ENCODE assay signal across 2 cellular contexts in the genomic region with DNA sequence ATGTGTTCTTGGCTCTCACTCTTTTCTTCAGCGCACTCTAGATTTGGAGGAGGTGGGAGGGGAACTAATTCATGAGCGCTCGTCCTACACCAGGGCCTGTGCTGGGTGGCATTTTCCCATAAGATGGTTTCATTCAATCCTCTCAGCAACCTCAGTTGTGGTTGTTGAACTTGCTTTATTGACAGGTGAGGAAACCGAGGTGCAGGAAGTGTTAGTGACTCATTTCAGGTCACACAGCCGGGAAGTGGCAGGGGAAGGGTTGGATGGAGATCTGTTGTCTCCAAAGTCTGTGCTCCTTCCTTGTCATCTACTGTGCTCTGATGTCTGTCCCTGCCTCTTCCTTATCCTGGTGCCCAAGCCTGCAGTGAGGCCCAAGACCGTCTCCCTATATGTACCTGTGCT. TPM values are rescaled to one million over a fixed set of nuclear protein-coding genes. Genes with fewer than 3 reads are reported as not detected.
"Had no signal": no experiment of that assay in that cellular context is flagged by ENCODE, and none has a peak within 500 bp of the region (broad histone marks: within the 10 kb centered on the region; RNA-seq: fewer than 3 reads in every experiment).

No MANE protein-coding gene starts in this region.

RNA-seq across cellular contexts. Expression of a gene that starts 26.9 kb away (rescaled TPM):
- total RNA-seq: Peyer's patch had no signal
- polyA plus RNA-seq: IgD-negative memory B cell had no signal
